ENCODE assay signal across 1 cellular context in the genomic region with DNA sequence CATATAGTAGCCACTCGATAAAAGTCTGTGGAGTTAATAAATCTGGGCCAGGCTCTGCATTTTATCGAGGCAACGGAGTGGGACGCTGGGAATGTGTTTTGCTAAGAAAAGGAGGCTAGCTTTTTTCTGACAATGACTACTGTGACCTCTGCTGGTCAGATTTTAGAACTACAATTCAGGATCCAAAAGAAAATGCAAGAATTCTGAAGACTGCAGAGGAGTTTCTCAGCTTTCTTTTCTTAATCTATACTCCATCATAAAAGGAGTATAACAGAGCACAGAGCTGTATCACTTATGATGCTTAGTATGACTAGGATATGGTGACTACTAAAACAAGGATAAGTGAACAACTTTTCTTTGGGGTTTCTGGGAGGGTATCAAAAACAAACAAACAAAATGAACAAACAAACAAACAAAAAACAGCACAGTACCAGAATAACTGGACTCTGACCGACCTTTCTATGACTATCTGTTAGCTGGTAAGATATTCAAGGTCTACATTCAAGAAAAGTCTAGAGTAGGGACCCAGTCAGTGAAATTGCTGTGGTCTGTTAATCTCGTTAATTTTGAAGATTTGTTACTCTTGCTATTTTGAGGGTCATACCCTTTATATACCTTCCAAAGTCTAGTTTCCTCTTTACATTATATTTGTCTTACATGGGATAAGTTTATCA.
TF ChIP-seq lines count a peak whose summit lies in the region.

No MANE protein-coding gene starts in this region.

TF ChIP-seq in HCT116, 20 proteins besides CTCF, POLR2A, EP300 and RAD21 (continued from another document):
- TF ChIP-seq YY1 (IDR thresholded peaks at IDR 0.05; ENCODE audit: extremely low read depth, insufficient replicate concordance, low read depth, low read length): no peak
- no peak for TF ChIP-seq ZNF274 (IDR thresholded peaks at IDR 0.05; ENCODE audit: low read depth, low read length)
- TF ChIP-seq ZFX (IDR thresholded peaks at IDR 0.05): no peak
- no peak for TF ChIP-seq EZH2phosphoT487 (IDR thresholded peaks at IDR 0.05; ENCODE audit: borderline replicate concordance)
- TF ChIP-seq TCF7L2 (IDR thresholded peaks at IDR 0.05; ENCODE audit: borderline replicate concordance, extremely low read depth, insufficient read depth, insufficient read length): no peak
- TF ChIP-seq, protein P1, sequence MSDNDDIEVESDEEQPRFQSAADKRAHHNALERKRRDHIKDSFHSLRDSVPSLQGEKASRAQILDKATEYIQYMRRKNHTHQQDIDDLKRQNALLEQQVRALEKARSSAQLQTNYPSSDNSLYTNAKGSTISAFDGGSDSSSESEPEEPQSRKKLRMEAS (IDR thresholded peaks at IDR 0.05): no peak
- TF ChIP-seq CBX3 (IDR thresholded peaks at IDR 0.05; ENCODE audit: low read depth): no peak
TF ChIP-seq in HCT116: peak in this region for 0.
